In genomic region chr7:15508258-15508657, GRCh38 we compare ENCODE assay signal across 23 cellular contexts. TPM values are rescaled to one million over a fixed set of nuclear protein-coding genes. Genes with fewer than 3 reads are reported as not detected.
DNase-seq lines count a peak whose midpoint lies in the region; ATAC-seq, FAIRE-seq and TF ChIP-seq lines count a peak whose summit lies in the region.
"Had no signal": no experiment of that assay in that cellular context is flagged by ENCODE, and none has a peak within 500 bp of the region (broad histone marks: within the 10 kb centered on the region; RNA-seq: fewer than 3 reads in every experiment).

No MANE protein-coding gene starts in this region.

- ATAC-seq in GM21737 (IDR thresholded peaks at IDR 0.05; ENCODE audit: unreplicated experiment) (no peak), pancreas (no peak)
- ATAC-seq: stimulated activated memory B cell treated with anti-CD40 and anti-IgM and Interleukin-4, amounts not matched to agents 10 μg/mL and 1 μg/mL and 100 μg/mL, for 72 hours had no signal

- H3K36me3 ChIP-seq in MM.1S (replicated peaks; ENCODE audit: insufficient read depth, low read length): no peaks in the 10 kb centered on the region
- H3K36me3 ChIP-seq in pancreas: no peaks in the 10 kb centered on the region
- H3K36me3 ChIP-seq: cardiac muscle cell had no signal

- H3K9me2 ChIP-seq in MM.1S (replicated peaks; ENCODE audit: insufficient read depth, low read length): no peaks in the 10 kb centered on the region

- intact Hi-C loops in pancreas (cut with DNase I): no loop called here

- no peaks in the 10 kb centered on the region for H3K9me3 ChIP-seq in MM.1S (replicated peaks; ENCODE audit: insufficient read depth, low read length)
- no peaks in the 10 kb centered on the region for H3K9me3 ChIP-seq in pancreas

- FAIRE-seq in A204.1 (lab: Jason Lieb, UNC): peak; percentile 99
- FAIRE-seq in pancreas (lab: Jason Lieb, UNC): no peak
- FAIRE-seq: G401.6, GM12891, keratinocyte had no signal

- H2AFZ ChIP-seq in MM.1S (ENCODE audit: low read length): no peak overlapping the region

- H3K27me3 ChIP-seq in MM.1S (replicated peaks; ENCODE audit: insufficient read depth, low read length) (no peaks in the 10 kb centered on the region), pancreas (no peaks in the 10 kb centered on the region)
- H3K27me3 ChIP-seq: cardiac muscle cell had no signal

- no peaks in the 10 kb centered on the region for H3K4me1 ChIP-seq in MM.1S (ENCODE audit: low read length)
- no peaks in the 10 kb centered on the region for H3K4me1 ChIP-seq in pancreas

- H3F3A ChIP-seq in MM.1S (ENCODE audit: insufficient read depth, low read length): no peaks in the 10 kb centered on the region

- DNase-seq in NCI-H69 (lab: John Stamatoyannopoulos, UW) (peak; percentile 39), dermis microvascular lymphatic vessel endothelial cell (ENCODE audit: low read depth in 2 of 2) (peak; percentile 63 to 91), lung microvascular endothelial cell (ENCODE audit: low read depth in 2 of 2) (peak; percentile 23 to 50), MM.1S (no peak), pancreas (no peak), UCSD-AML1 (lab: John Stamatoyannopoulos, UW; ENCODE audit: unreplicated experiment) (no peak)
- DNase-seq: 8988T; activated CD4-positive, alpha-beta T cell treated with anti-CD3 and anti-CD28 coated beads for 4 hours; activated CD8-positive, alpha-beta memory T cell treated with anti-CD3 and anti-CD28 coated beads, Interleukin-2, amount 50 U/mL, for 48 hours; activated naive CD4-positive, alpha-beta T cell treated with anti-CD3 and anti-CD28 coated beads, Interleukin-2, amount 10 ng/mL, durations not matched to agents 7 days and 5 days; endodermal cell; NCI-H1092 treated with DMSO at 0.1 percent for 48 hours; occipital lobe; SIG-M5; T1000 had no signal

- no peak overlapping the region for H3K4me2 ChIP-seq in MM.1S (ENCODE audit: low read depth, low read length)

- H4K20me1 ChIP-seq in MM.1S (ENCODE audit: insufficient read depth, low read length): no peaks in the 10 kb centered on the region

- no peak overlapping the region for H3K9ac ChIP-seq in MM.1S (ENCODE audit: low read length)

- no peak overlapping the region for H3K4me3 ChIP-seq in MM.1S (ENCODE audit: low read length)
- H3K4me3 ChIP-seq in pancreas: no peak overlapping the region
- H3K4me3 ChIP-seq: cardiac muscle cell had no signal

- H3K27ac ChIP-seq in MM.1S (ENCODE audit: low read length): no peak overlapping the region
- no peak overlapping the region for H3K27ac ChIP-seq in pancreas
- H3K27ac ChIP-seq: cardiac muscle cell had no signal

- WGBS in pancreas, 2 donors: 68 to 76% methylated on average over 3 of the region's 3 CpGs

- H3K79me2 ChIP-seq in MM.1S (ENCODE audit: low read length): no peaks in the 10 kb centered on the region

- TF ChIP-seq CTCF in MM.1S (IDR thresholded peaks at IDR 0.05; ENCODE audit: low read length): no peak
- TF ChIP-seq CTCF in pancreas (IDR thresholded peaks at IDR 0.05): no peak

RNA-seq across cellular contexts. Expression of gene AGMO, which starts 53.6 kb away (rescaled TPM):
- total RNA-seq in dermis microvascular lymphatic vessel endothelial cell (0.51 and 1.4 TPM in 2 replicates), lung microvascular endothelial cell (0.22 and 0.40 TPM in 2 replicates), pancreas (under 1 TPM in 3 of 6 donors, not detected in 3; 0.09 to 0.25 (median 0.12) TPM)
- polyA plus RNA-seq in pancreas: under 1 TPM; 0.19 TPM
- total RNA-seq: cardiac muscle cell, mononuclear cell, occipital lobe had no signal
- polyA plus RNA-seq: keratinocyte had no signal

Comparison
In these comparisons a context has a peak if more than half of its experiments do, and no peak if none do; other contexts are left out.
1. DNase-seq: peak in NCI-H69 (single experiment), dermis microvascular lymphatic vessel endothelial cell (2 of 2) and lung microvascular endothelial cell (2 of 2); none in MM.1S (single experiment), pancreas (0 of 6) and UCSD-AML1 (single experiment).